7 cellular contexts compared by ENCODE assay signal in genomic region chrX:14873676-14874049, GRCh38. TPM values are rescaled to one million over a fixed set of nuclear protein-coding genes. Genes with fewer than 3 reads are reported as not detected.
A peak's percentile ranks its signal among the peaks of the same experiment; 100 is the strongest.
DNase-seq lines count a peak whose midpoint lies in the region; ATAC-seq and TF ChIP-seq lines count a peak whose summit lies in the region.

No MANE protein-coding gene starts in this region.

- H3K27ac ChIP-seq in HL-60 (replicated peaks), result peak overlapping the region; percentile 71

- no peak for TF ChIP-seq CTCF in HL-60 (IDR thresholded peaks at IDR 0.05; ENCODE audit: insufficient read depth, low read length)

- H3K27ac Mint-ChIP-seq in activated CD8-positive, alpha-beta T cell treated with anti-CD3 and anti-CD28 coated beads, Interleukin-2, amount 10 ng/mL, durations not matched to agents 7 days and 5 days, result peak overlapping the region; percentile 90
- peak overlapping the region; percentile 85 for H3K27ac Mint-ChIP-seq in stimulated activated memory B cell treated with anti-CD40 and anti-IgM and Interleukin-4, amounts not matched to agents 10 μg/mL and 1 μg/mL and 100 μg/mL, for 72 hours

- CTCF ChIA-PET in activated CD8-positive, alpha-beta T cell treated with anti-CD3 and anti-CD28 coated beads, Interleukin-2, amount 10 ng/mL, durations not matched to agents 7 days and 5 days (lab: Charles Lee), result no interaction called here

- H3K9ac ChIP-seq in iPS-15b (ENCODE audit: low read depth, low read length), result peak overlapping the region; percentile 79

- H3K4me3 Mint-ChIP-seq in activated CD8-positive, alpha-beta T cell treated with anti-CD3 and anti-CD28 coated beads, Interleukin-2, amount 10 ng/mL, durations not matched to agents 7 days and 5 days, result peak overlapping the region; percentile 83
- H3K4me3 Mint-ChIP-seq in stimulated activated memory B cell treated with anti-CD40 and anti-IgM and Interleukin-4, amounts not matched to agents 10 μg/mL and 1 μg/mL and 100 μg/mL, for 72 hours, result peak overlapping the region; percentile 89

- H3K36me3 ChIP-seq in iPS-15b (ENCODE audit: control insufficient read depth, insufficient read depth, low read length), result peaks cover 4% of the 10 kb centered on the region

- H3K9me3 Mint-ChIP-seq in activated CD8-positive, alpha-beta T cell treated with anti-CD3 and anti-CD28 coated beads, Interleukin-2, amount 10 ng/mL, durations not matched to agents 7 days and 5 days (ENCODE audit: insufficient read depth), result no peaks in the 10 kb centered on the region
- no peaks in the 10 kb centered on the region for H3K9me3 Mint-ChIP-seq in stimulated activated memory B cell treated with anti-CD40 and anti-IgM and Interleukin-4, amounts not matched to agents 10 μg/mL and 1 μg/mL and 100 μg/mL, for 72 hours

- no peak for ATAC-seq in activated CD8-positive, alpha-beta T cell treated with anti-CD3 and anti-CD28 coated beads, Interleukin-2, amount 10 ng/mL, durations not matched to agents 7 days and 5 days
- ATAC-seq in stimulated activated memory B cell treated with anti-CD40 and anti-IgM and Interleukin-4, amounts not matched to agents 10 μg/mL and 1 μg/mL and 100 μg/mL, for 72 hours, result no peak

- no peaks in the 10 kb centered on the region for H3K27me3 ChIP-seq in HL-60 (ENCODE audit: insufficient read depth, poor library complexity, severe bottlenecking)
- H3K27me3 ChIP-seq in iPS-15b (ENCODE audit: control insufficient read depth, insufficient read depth, low read length), result no peaks in the 10 kb centered on the region

- H3K4me1 ChIP-seq in iPS-15b (ENCODE audit: control insufficient read depth, insufficient read depth, low read length), result peaks cover 3% of the 10 kb centered on the region

- POLR2A ChIA-PET in activated CD8-positive, alpha-beta T cell treated with anti-CD3 and anti-CD28 coated beads, Interleukin-2, amount 10 ng/mL, durations not matched to agents 7 days and 5 days (lab: Charles Lee), result interaction anchor here (1.0 kb wide), 1 partner anchor 22 kb away, joined by 3 read pairs; no protein-coding TSS in a partner anchor

- H3K4me1 Mint-ChIP-seq in activated CD8-positive, alpha-beta T cell treated with anti-CD3 and anti-CD28 coated beads, Interleukin-2, amount 10 ng/mL, durations not matched to agents 7 days and 5 days (ENCODE audit: low read depth), result peaks cover 28% of the 10 kb centered on the region
- H3K4me1 Mint-ChIP-seq in stimulated activated memory B cell treated with anti-CD40 and anti-IgM and Interleukin-4, amounts not matched to agents 10 μg/mL and 1 μg/mL and 100 μg/mL, for 72 hours, result peaks cover 6% of the 10 kb centered on the region

- peaks cover 17% of the 10 kb centered on the region for H3K36me3 Mint-ChIP-seq in activated CD8-positive, alpha-beta T cell treated with anti-CD3 and anti-CD28 coated beads, Interleukin-2, amount 10 ng/mL, durations not matched to agents 7 days and 5 days (ENCODE audit: low read depth)
- peaks cover 11% of the 10 kb centered on the region for H3K36me3 Mint-ChIP-seq in stimulated activated memory B cell treated with anti-CD40 and anti-IgM and Interleukin-4, amounts not matched to agents 10 μg/mL and 1 μg/mL and 100 μg/mL, for 72 hours

- H3K27me3 Mint-ChIP-seq in activated CD8-positive, alpha-beta T cell treated with anti-CD3 and anti-CD28 coated beads, Interleukin-2, amount 10 ng/mL, durations not matched to agents 7 days and 5 days (ENCODE audit: low read depth), result no peaks in the 10 kb centered on the region
- no peaks in the 10 kb centered on the region for H3K27me3 Mint-ChIP-seq in stimulated activated memory B cell treated with anti-CD40 and anti-IgM and Interleukin-4, amounts not matched to agents 10 μg/mL and 1 μg/mL and 100 μg/mL, for 72 hours

- peak overlapping the region; percentile 57 for H3K4me3 ChIP-seq in HL-60 (replicated peaks; ENCODE audit: insufficient read depth, low read length)
- H3K4me3 ChIP-seq in iPS-15b (ENCODE audit: low read depth, low read length), result peak overlapping the region; percentile 96

- H3K9me3 ChIP-seq in iPS-15b (ENCODE audit: control insufficient read depth, insufficient read depth, low read length), result no peaks in the 10 kb centered on the region

- DNase-seq in HL-60 (ENCODE audit: low read depth in 1 of 2, low spot score in 1 of 2), result no peak
- no peak for DNase-seq in activated CD8-positive, alpha-beta T cell treated with anti-CD3 and anti-CD28 coated beads, Interleukin-2, amount 10 ng/mL, durations not matched to agents 7 days and 5 days
- no peak for DNase-seq in middle frontal gyrus (ENCODE audit: extremely low spot score, low spot score)
- DNase-seq in NOMO-1 treated with DMSO at 0.1 percent for 48 hours (lab: John Stamatoyannopoulos, UW; ENCODE audit: unreplicated experiment), result no peak
- no peak for DNase-seq in effector CD8-positive, alpha-beta T cell (lab: John Stamatoyannopoulos, UW)

RNA-seq across cellular contexts. Expression of gene MOSPD2, which starts 0.4 kb away (rescaled TPM):
- 10 to 100 TPM in 1 of 2 experiments, 1 to 10 TPM in 1; 9.0 to 10.5 TPM for total RNA-seq in activated CD8-positive, alpha-beta T cell treated with anti-CD3 and anti-CD28 coated beads, Interleukin-2, amount 10 ng/mL, durations not matched to agents 7 days and 5 days

RNA-seq across cellular contexts. Expression of gene FANCB, which starts 0.8 kb away (rescaled TPM):
- total RNA-seq in activated CD8-positive, alpha-beta T cell treated with anti-CD3 and anti-CD28 coated beads, Interleukin-2, amount 10 ng/mL, durations not matched to agents 7 days and 5 days, result 10 to 100 TPM; 12.8 to 14.6 TPM
